19 cellular contexts compared by ENCODE assay signal in genomic region chr13:113936166-113936565, GRCh38. TPM values are rescaled to one million over a fixed set of nuclear protein-coding genes. Genes with fewer than 3 reads are reported as not detected.
DNase-seq lines count a peak whose midpoint lies in the region; TF ChIP-seq lines count a peak whose summit lies in the region.
"Had no signal": no experiment of that assay in that cellular context is flagged by ENCODE, and none has a peak within 500 bp of the region (broad histone marks: within the 10 kb centered on the region; RNA-seq: fewer than 3 reads in every experiment).

No MANE protein-coding gene starts in this region.

- H3K9me3 Mint-ChIP-seq in chondrocyte (ENCODE audit: low read depth) (peaks cover 3% of the 10 kb centered on the region), neural progenitor cell (peaks cover 11% of the 10 kb centered on the region)

- intact Hi-C loops in tibial artery (cut with DNase I; ENCODE audit: low total_unique reads), result no loop called here

- TF ChIP-seq CTCF in chondrocyte (IDR thresholded peaks at IDR 0.05), result no peak
- no peak for TF ChIP-seq CTCF in neural progenitor cell (IDR thresholded peaks at IDR 0.05)
- TF ChIP-seq CTCF in tibial artery (IDR thresholded peaks at IDR 0.05), result no peak
- TF ChIP-seq CTCF in brain microvascular endothelial cell (IDR thresholded peaks at IDR 0.05; ENCODE audit: low read depth, low read length, missing control alignments), result no peak

- H2AFZ ChIP-seq in neural progenitor cell (replicated peaks), result no peak overlapping the region
- H2AFZ ChIP-seq: PC-9 had no signal

- H3K27me3 ChIP-seq in neural progenitor cell (no peaks in the 10 kb centered on the region), tibial artery (no peaks in the 10 kb centered on the region), brain microvascular endothelial cell (replicated peaks) (no peaks in the 10 kb centered on the region)

- H3K4me1 Mint-ChIP-seq in chondrocyte (ENCODE audit: low read depth) (peaks cover 16% of the 10 kb centered on the region), neural progenitor cell (peaks cover 54% of the 10 kb centered on the region)

- no peaks in the 10 kb centered on the region for H4K20me1 ChIP-seq in neural progenitor cell (ENCODE audit: low read depth)

- no peaks in the 10 kb centered on the region for H3F3A ChIP-seq in neural progenitor cell (ENCODE audit: low read depth)

- H3K9me3 ChIP-seq in neural progenitor cell (ENCODE audit: low read depth) (no peaks in the 10 kb centered on the region), tibial artery (no peaks in the 10 kb centered on the region)

- no peak overlapping the region for H3K4me3 ChIP-seq in neural progenitor cell
- H3K4me3 ChIP-seq in tibial artery, result no peak overlapping the region
- H3K4me3 ChIP-seq in brain microvascular endothelial cell (ENCODE audit: low read depth, low read length), result no peak overlapping the region
- H3K4me3 ChIP-seq: PC-9 had no signal

- H3K27me3 Mint-ChIP-seq in chondrocyte (ENCODE audit: low read depth), result no peaks in the 10 kb centered on the region
- H3K27me3 Mint-ChIP-seq in neural progenitor cell (ENCODE audit: insufficient read depth, low read depth), result peaks cover 7% of the 10 kb centered on the region

- H3K27ac Mint-ChIP-seq in chondrocyte (ENCODE audit: unreplicated experiment), result no peak overlapping the region
- peak overlapping the region; percentile 92 for H3K27ac Mint-ChIP-seq in neural progenitor cell

- H3K4me1 ChIP-seq in neural progenitor cell (peaks cover 18% of the 10 kb centered on the region), tibial artery (peaks cover 0 to 19% (median 14%) of the 10 kb centered on the region in 4 donors)

- in situ Hi-C loops in brain microvascular endothelial cell (cut with HindIII; ENCODE audit: low pct_ligation_motif_present, low sequenced_read_pairs), result no loop called here

- H3K79me2 ChIP-seq in neural progenitor cell (ENCODE audit: low read depth), result no peaks in the 10 kb centered on the region

- H3K27ac ChIP-seq in neural progenitor cell (no peak overlapping the region), tibial artery (peak overlapping the region; percentile 81 to 87), brain microvascular endothelial cell (no peak overlapping the region)
- H3K27ac ChIP-seq: 22Rv1, PC-9 had no signal

- DNase-seq in DMS79 treated with DMSO at 0.1 percent for 48 hours (lab: John Stamatoyannopoulos, UW) (peak; percentile 46), DMS79 (lab: John Stamatoyannopoulos, UW) (no peak), chondrocyte (ENCODE audit: low spot score) (peak; percentile 32), neural progenitor cell (ENCODE audit: low spot score) (no peak), tibial artery (peak; percentile 63 to 69), iPS-NIHi11 (ENCODE audit: low spot score) (no peak), brain microvascular endothelial cell (no peak)
- no peak for DNase-seq in activated CD8-positive, alpha-beta memory T cell treated with anti-CD3 and anti-CD28 coated beads, Interleukin-2, amount 50 U/mL, for 4 hours
- DNase-seq: DMS 273 treated with DMSO at 0.1 percent for 48 hours, EL, Karpas-422, MM.1S, NCI-H187, NCI-H2171, PC-9 had no signal

- H3K9ac ChIP-seq in neural progenitor cell, result no peak overlapping the region

- H3K4me3 Mint-ChIP-seq in chondrocyte (ENCODE audit: unreplicated experiment) (no peak overlapping the region), neural progenitor cell (no peak overlapping the region)

- no peak overlapping the region for H3K4me2 ChIP-seq in neural progenitor cell
- H3K4me2 ChIP-seq: PC-9 had no signal

- no peaks in the 10 kb centered on the region for H3K36me3 ChIP-seq in neural progenitor cell
- H3K36me3 ChIP-seq in tibial artery, result no peaks in the 10 kb centered on the region
- H3K36me3 ChIP-seq in brain microvascular endothelial cell (replicated peaks), result no peaks in the 10 kb centered on the region

- H3K36me3 Mint-ChIP-seq in chondrocyte (ENCODE audit: low read depth), result no peaks in the 10 kb centered on the region
- peaks cover 2% of the 10 kb centered on the region for H3K36me3 Mint-ChIP-seq in neural progenitor cell

RNA-seq across cellular contexts. Expression of gene C13orf46, which starts 37.7 kb away (rescaled TPM):
- total RNA-seq in chondrocyte (1.7 to 2.2 TPM (median 2.0 TPM) in 3 replicates), neural progenitor cell (ENCODE audit: low replicate concordance) (not detected in 2 replicates)
- total RNA-seq: H4, HepG2, NCI-H460 had no signal

Comparison
In these comparisons a context has a peak if more than half of its experiments do, and no peak if none do; other contexts are left out.
1. DNase-seq: peak in DMS79 treated with DMSO at 0.1 percent for 48 hours (single experiment), chondrocyte (single experiment) and tibial artery (2 of 2); none in DMS79 (single experiment), neural progenitor cell (single experiment), iPS-NIHi11 (single experiment), activated CD8-positive, alpha-beta memory T cell treated with anti-CD3 and anti-CD28 coated beads, Interleukin-2, amount 50 U/mL, for 4 hours (single experiment) and brain microvascular endothelial cell (single experiment).
2. H3K27ac ChIP-seq: peak in tibial artery (2 of 2); none in neural progenitor cell (single experiment) and brain microvascular endothelial cell (single experiment).